ENCODE assay signal across 12 cellular contexts in genomic region chr17:77489898-77490265, GRCh38.
DNase-seq lines count a peak whose midpoint lies in the region; ATAC-seq and TF ChIP-seq lines count a peak whose summit lies in the region.
"Had no signal": no experiment of that assay in that cellular context is flagged by ENCODE, and none has a peak within 500 bp of the region (broad histone marks: within the 10 kb centered on the region; RNA-seq: fewer than 3 reads in every experiment).

No MANE protein-coding gene starts in this region.

- H4K20me1 ChIP-seq in BLaER1 treated with 17β-estradiol and CSF1 and Interleukin-3, amounts not matched to agents 10 nM and 100 nM: peaks cover 80 to 100% (median 94%) of the 10 kb centered on the region in 11 experiments

- peak overlapping the region in 2 of 11 experiments; percentile 5 to 31; a peak in 3 of 22 replicates for H3K27ac ChIP-seq in BLaER1 treated with 17β-estradiol and CSF1 and Interleukin-3, amounts not matched to agents 10 nM and 100 nM

- H3K9me3 ChIP-seq in BLaER1 treated with 17β-estradiol and CSF1 and Interleukin-3, amounts not matched to agents 10 nM and 100 nM (replicated peaks in 1 of 11): no peaks in the 10 kb centered on the region; a peak in 1 of 22 replicates

- TF ChIP-seq CTCF in chondrocyte (IDR thresholded peaks at IDR 0.05): no peak

- H3K9me3 Mint-ChIP-seq in chondrocyte (ENCODE audit: low read depth): no peaks in the 10 kb centered on the region

- intact Hi-C loops in sciatic nerve (cut with DNase I): loop anchor here (5.0 kb wide), 2 partner anchors 48 to 63 kb away; no protein-coding TSS in a partner anchor

- H3K4me1 Mint-ChIP-seq in chondrocyte (ENCODE audit: low read depth): peaks cover under 1% of the 10 kb centered on the region

- H3K4me2 ChIP-seq in BLaER1 treated with 17β-estradiol and CSF1 and Interleukin-3, amounts not matched to agents 10 nM and 100 nM: peak overlapping the region in 8 of 11 experiments; percentile 48 to 81 (median 71); a peak in 12 of 22 replicates

- no peak overlapping the region for H3K4me3 ChIP-seq in BLaER1 treated with 17β-estradiol and CSF1 and Interleukin-3, amounts not matched to agents 10 nM and 100 nM

- peaks cover 86 to 100% (median 99%) of the 10 kb centered on the region in 11 experiments for H3K36me3 ChIP-seq in BLaER1 treated with 17β-estradiol and CSF1 and Interleukin-3, amounts not matched to agents 10 nM and 100 nM

- DNase-seq in chondrocyte (ENCODE audit: low spot score): peak; percentile 93
- DNase-seq in islet precursor cell: peak; percentile 54
- peak; percentile 90 for DNase-seq in sciatic nerve (ENCODE audit: low spot score)
- DNase-seq in NCI-H446 treated with DMSO at 0.1 percent for 48 hours (lab: John Stamatoyannopoulos, UW): no peak
- no peak for DNase-seq in activated CD4-positive, alpha-beta T cell treated with anti-CD3 and anti-CD28 coated beads, Interleukin-2, amount 50 U/mL, for 48 hours
- no peak for DNase-seq in NCI-H1694 (lab: John Stamatoyannopoulos, UW)
- DNase-seq: AML-193, NCI-H82, SW 1271, trophoblast cell had no signal

- no peaks in the 10 kb centered on the region for H3K27me3 Mint-ChIP-seq in chondrocyte (ENCODE audit: low read depth)

- peak; percentile 89 for ATAC-seq in sciatic nerve
- ATAC-seq in GM18868 (IDR thresholded peaks at IDR 0.05; ENCODE audit: unreplicated experiment): no peak

- H3K9ac ChIP-seq in BLaER1 treated with 17β-estradiol and CSF1 and Interleukin-3, amounts not matched to agents 10 nM and 100 nM: peak overlapping the region in 4 of 11 experiments; percentile 14 to 48 (median 23); a peak in 3 of 22 replicates

- H3K27ac Mint-ChIP-seq in chondrocyte (ENCODE audit: unreplicated experiment): no peak overlapping the region

- no peaks in the 10 kb centered on the region for H3K27me3 ChIP-seq in BLaER1 treated with 17β-estradiol and CSF1 and Interleukin-3, amounts not matched to agents 10 nM and 100 nM

- peaks cover 19% of the 10 kb centered on the region for H3K36me3 Mint-ChIP-seq in chondrocyte (ENCODE audit: low read depth)

- peaks cover 43 to 99% (median 94%) of the 10 kb centered on the region in 10 experiments for H3K4me1 ChIP-seq in BLaER1 treated with 17β-estradiol and CSF1 and Interleukin-3, amounts not matched to agents 10 nM and 100 nM

- H3K4me3 Mint-ChIP-seq in chondrocyte (ENCODE audit: unreplicated experiment): no peak overlapping the region

Comparison
In these comparisons a context has a peak if more than half of its experiments do, and no peak if none do; other contexts are left out.
1. DNase-seq: peak in chondrocyte (single experiment), islet precursor cell (single experiment) and sciatic nerve (single experiment); none in NCI-H446 treated with DMSO at 0.1 percent for 48 hours (single experiment), activated CD4-positive, alpha-beta T cell treated with anti-CD3 and anti-CD28 coated beads, Interleukin-2, amount 50 U/mL, for 48 hours (0 of 2) and NCI-H1694 (single experiment).